1 cellular context compared by ENCODE assay signal in the genomic region with DNA sequence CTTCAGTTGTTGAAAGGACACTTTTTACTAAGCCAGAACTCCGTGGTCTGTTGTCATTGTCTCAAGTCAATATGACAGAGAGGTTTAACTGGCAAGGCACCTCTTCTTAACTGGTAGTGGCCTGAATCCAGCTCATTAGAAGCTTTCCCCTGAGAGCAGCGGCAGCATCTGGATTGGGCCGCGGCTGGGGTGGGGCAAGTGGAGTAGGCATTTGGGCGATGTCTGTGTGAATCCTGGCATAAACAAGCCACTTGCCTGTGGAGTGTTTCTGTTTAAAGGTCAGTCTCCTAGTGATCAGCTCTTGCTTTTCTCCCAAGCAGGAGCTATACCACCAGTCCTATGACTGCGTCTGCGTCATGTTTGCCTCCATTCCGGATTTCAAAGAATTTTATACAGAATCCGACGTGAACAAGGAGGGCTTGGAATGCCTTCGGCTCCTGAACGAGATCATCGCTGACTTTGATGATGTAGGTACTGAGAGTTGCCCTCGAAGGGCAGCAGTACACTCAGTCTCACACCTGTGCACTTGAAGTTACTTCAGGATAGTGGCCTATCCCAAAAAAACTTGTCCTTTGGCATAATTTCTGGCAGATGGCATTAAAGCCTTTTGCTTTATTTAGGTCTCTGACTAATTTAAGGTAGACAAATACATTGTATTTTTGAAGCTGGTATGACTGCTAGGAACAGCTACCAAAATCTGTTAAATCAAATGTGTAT.
TF ChIP-seq lines count a peak whose summit lies in the region.

No MANE protein-coding gene starts in this region.

TF ChIP-seq in GM23338, 12 proteins besides CTCF, POLR2A, EP300 and RAD21 (continued from another document):
- TF ChIP-seq, protein P1, sequence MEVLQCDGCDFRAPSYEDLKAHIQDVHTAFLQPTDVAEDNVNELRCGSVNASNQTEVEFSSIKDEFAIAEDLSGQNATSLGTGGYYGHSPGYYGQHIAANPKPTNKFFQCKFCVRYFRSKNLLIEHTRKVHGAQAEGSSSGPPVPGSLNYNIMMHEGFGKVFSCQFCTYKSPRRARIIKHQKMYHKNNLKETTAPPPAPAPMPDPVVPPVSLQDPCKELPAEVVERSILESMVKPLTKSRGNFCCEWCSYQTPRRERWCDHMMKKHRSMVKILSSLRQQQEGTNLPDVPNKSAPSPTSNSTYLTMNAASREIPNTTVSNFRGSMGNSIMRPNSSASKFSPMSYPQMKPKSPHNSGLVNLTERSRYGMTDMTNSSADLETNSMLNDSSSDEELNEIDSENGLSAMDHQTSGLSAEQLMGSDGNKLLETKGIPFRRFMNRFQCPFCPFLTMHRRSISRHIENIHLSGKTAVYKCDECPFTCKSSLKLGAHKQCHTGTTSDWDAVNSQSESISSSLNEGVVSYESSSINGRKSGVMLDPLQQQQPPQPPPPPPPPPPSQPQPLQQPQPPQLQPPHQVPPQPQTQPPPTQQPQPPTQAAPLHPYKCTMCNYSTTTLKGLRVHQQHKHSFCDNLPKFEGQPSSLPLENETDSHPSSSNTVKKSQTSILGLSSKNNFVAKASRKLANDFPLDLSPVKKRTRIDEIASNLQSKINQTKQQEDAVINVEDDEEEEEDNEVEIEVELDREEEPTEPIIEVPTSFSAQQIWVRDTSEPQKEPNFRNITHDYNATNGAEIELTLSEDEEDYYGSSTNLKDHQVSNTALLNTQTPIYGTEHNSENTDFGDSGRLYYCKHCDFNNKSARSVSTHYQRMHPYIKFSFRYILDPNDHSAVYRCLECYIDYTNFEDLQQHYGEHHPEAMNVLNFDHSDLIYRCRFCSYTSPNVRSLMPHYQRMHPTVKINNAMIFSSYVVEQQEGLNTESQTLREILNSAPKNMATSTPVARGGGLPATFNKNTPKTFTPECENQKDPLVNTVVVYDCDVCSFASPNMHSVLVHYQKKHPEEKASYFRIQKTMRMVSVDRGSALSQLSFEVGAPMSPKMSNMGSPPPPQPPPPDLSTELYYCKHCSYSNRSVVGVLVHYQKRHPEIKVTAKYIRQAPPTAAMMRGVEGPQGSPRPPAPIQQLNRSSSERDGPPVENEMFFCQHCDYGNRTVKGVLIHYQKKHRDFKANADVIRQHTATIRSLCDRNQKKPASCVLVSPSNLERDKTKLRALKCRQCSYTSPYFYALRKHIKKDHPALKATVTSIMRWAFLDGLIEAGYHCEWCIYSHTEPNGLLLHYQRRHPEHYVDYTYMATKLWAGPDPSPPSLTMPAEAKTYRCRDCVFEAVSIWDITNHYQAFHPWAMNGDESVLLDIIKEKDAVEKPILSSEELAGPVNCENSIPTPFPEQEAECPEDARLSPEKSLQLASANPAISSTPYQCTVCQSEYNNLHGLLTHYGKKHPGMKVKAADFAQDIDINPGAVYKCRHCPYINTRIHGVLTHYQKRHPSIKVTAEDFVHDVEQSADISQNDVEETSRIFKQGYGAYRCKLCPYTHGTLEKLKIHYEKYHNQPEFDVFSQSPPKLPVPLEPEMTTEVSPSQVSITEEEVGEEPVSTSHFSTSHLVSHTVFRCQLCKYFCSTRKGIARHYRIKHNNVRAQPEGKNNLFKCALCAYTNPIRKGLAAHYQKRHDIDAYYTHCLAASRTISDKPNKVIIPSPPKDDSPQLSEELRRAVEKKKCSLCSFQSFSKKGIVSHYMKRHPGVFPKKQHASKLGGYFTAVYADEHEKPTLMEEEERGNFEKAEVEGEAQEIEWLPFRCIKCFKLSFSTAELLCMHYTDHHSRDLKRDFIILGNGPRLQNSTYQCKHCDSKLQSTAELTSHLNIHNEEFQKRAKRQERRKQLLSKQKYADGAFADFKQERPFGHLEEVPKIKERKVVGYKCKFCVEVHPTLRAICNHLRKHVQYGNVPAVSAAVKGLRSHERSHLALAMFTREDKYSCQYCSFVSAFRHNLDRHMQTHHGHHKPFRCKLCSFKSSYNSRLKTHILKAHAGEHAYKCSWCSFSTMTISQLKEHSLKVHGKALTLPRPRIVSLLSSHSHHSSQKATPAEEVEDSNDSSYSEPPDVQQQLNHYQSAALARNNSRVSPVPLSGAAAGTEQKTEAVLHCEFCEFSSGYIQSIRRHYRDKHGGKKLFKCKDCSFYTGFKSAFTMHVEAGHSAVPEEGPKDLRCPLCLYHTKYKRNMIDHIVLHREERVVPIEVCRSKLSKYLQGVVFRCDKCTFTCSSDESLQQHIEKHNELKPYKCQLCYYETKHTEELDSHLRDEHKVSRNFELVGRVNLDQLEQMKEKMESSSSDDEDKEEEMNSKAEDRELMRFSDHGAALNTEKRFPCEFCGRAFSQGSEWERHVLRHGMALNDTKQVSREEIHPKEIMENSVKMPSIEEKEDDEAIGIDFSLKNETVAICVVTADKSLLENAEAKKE (CRISPR knock-in tag; IDR thresholded peaks at IDR 0.05) = no peak
- no peak for TF ChIP-seq ZNF114 (CRISPR knock-in tag; IDR thresholded peaks at IDR 0.05)
- TF ChIP-seq JUNB (IDR thresholded peaks at IDR 0.05; ENCODE audit: unreplicated experiment) = no peak
- TF ChIP-seq, protein P2, sequence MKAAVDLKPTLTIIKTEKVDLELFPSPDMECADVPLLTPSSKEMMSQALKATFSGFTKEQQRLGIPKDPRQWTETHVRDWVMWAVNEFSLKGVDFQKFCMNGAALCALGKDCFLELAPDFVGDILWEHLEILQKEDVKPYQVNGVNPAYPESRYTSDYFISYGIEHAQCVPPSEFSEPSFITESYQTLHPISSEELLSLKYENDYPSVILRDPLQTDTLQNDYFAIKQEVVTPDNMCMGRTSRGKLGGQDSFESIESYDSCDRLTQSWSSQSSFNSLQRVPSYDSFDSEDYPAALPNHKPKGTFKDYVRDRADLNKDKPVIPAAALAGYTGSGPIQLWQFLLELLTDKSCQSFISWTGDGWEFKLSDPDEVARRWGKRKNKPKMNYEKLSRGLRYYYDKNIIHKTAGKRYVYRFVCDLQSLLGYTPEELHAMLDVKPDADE (IDR thresholded peaks at IDR 0.05) = no peak
- TF ChIP-seq STAT1 (IDR thresholded peaks at IDR 0.05; ENCODE audit: unreplicated experiment) = no peak
- TF ChIP-seq EZH2phosphoT487 (IDR thresholded peaks at IDR 0.05; ENCODE audit: unreplicated experiment) = no peak
- TF ChIP-seq, protein P3, sequence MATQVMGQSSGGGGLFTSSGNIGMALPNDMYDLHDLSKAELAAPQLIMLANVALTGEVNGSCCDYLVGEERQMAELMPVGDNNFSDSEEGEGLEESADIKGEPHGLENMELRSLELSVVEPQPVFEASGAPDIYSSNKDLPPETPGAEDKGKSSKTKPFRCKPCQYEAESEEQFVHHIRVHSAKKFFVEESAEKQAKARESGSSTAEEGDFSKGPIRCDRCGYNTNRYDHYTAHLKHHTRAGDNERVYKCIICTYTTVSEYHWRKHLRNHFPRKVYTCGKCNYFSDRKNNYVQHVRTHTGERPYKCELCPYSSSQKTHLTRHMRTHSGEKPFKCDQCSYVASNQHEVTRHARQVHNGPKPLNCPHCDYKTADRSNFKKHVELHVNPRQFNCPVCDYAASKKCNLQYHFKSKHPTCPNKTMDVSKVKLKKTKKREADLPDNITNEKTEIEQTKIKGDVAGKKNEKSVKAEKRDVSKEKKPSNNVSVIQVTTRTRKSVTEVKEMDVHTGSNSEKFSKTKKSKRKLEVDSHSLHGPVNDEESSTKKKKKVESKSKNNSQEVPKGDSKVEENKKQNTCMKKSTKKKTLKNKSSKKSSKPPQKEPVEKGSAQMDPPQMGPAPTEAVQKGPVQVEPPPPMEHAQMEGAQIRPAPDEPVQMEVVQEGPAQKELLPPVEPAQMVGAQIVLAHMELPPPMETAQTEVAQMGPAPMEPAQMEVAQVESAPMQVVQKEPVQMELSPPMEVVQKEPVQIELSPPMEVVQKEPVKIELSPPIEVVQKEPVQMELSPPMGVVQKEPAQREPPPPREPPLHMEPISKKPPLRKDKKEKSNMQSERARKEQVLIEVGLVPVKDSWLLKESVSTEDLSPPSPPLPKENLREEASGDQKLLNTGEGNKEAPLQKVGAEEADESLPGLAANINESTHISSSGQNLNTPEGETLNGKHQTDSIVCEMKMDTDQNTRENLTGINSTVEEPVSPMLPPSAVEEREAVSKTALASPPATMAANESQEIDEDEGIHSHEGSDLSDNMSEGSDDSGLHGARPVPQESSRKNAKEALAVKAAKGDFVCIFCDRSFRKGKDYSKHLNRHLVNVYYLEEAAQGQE (IDR thresholded peaks at IDR 0.05; ENCODE audit: unreplicated experiment) = no peak
